In genomic region chr1:40612345-40612831, GRCh38 we compare ENCODE assay signal across 8 cellular contexts. TPM values are rescaled to one million over a fixed set of nuclear protein-coding genes. Genes with fewer than 3 reads are reported as not detected.
A peak's percentile ranks its signal among the peaks of the same experiment; 100 is the strongest.
DNase-seq lines count a peak whose midpoint lies in the region; ATAC-seq, FAIRE-seq and TF ChIP-seq lines count a peak whose summit lies in the region.

No MANE protein-coding gene starts in this region.

- in situ Hi-C loops in mammary epithelial cell (cut with MboI; ENCODE audit: low sequenced_read_pairs in 2 of 2): loop anchor here (5.0 to 25.0 kb wide), 4 partner anchors 172 to 350 kb away; partner anchors contain the start of gene KCNQ4 (in 1 of the 2)

- dilution Hi-C loops in mammary epithelial cell (cut with HindIII; ENCODE audit: low sequenced_read_pairs): no loop called here

- H3K4me3 ChIP-seq in WERI-Rb-1 (ENCODE audit: low read depth, low read length): no peak overlapping the region
- peak overlapping the region in 1 of 3 experiments; percentile 16 for H3K4me3 ChIP-seq in mammary epithelial cell (replicated peaks in 1 of 3; ENCODE audit: insufficient read depth in 1 of 3, low read depth in 2 of 3, low read length in 3 of 3)
- H3K4me3 ChIP-seq in kidney (ENCODE audit: low read length in 2 of 2): peak overlapping the region in 1 of 2 donors; percentile 22

- H3K79me2 ChIP-seq in mammary epithelial cell (ENCODE audit: insufficient read depth, low read length): no peaks in the 10 kb centered on the region

- H3K4me1 ChIP-seq in mammary epithelial cell (ENCODE audit: insufficient read depth, low read length) (peaks cover 5% of the 10 kb centered on the region), kidney (ENCODE audit: control insufficient read depth in 1 of 2, insufficient read depth in 1 of 2, low read depth in 1 of 2, low read length in 2 of 2) (no peaks in the 10 kb centered on the region)

- peak overlapping the region; percentile 68 for H2AFZ ChIP-seq in mammary epithelial cell (ENCODE audit: low read depth, low read length)

- TF ChIP-seq CTCF in WERI-Rb-1 (IDR thresholded peaks at IDR 0.05; ENCODE audit: low read depth, low read length): peak; percentile 89
- TF ChIP-seq CTCF in mammary epithelial cell (conservative IDR thresholded peaks at IDR 0.05 in 1 of 2, IDR thresholded peaks at IDR 0.05 in 1 of 2; ENCODE audit: extremely low read depth in 1 of 2, insufficient read depth in 1 of 2, low read depth in 1 of 2, low read length in 2 of 2): peak; percentile 97 to 99
- TF ChIP-seq CTCF in kidney (IDR thresholded peaks at IDR 0.05; ENCODE audit: borderline replicate concordance, extremely low read depth, insufficient read depth): peak; percentile 90

- H3K9me3 ChIP-seq in WERI-Rb-1 (ENCODE audit: severe bottlenecking) (peaks cover 6% of the 10 kb centered on the region), mammary epithelial cell (replicated peaks; ENCODE audit: insufficient read depth, low read length) (no peaks in the 10 kb centered on the region), kidney (ENCODE audit: control insufficient read depth in 1 of 2, low read length in 2 of 2) (no peaks in the 10 kb centered on the region)

- H3K36me3 ChIP-seq in WERI-Rb-1: no peaks in the 10 kb centered on the region
- H3K36me3 ChIP-seq in mammary epithelial cell (ENCODE audit: insufficient read depth, low read length): no peaks in the 10 kb centered on the region
- no peaks in the 10 kb centered on the region for H3K36me3 ChIP-seq in kidney (ENCODE audit: control insufficient read depth in 1 of 2, insufficient read depth in 2 of 2, low read length in 2 of 2)

- BruUV-seq in mammary epithelial cell (replicated peaks; lab: Mats Ljungman, UMichigan): no TSS peak

- H3K4me2 ChIP-seq in mammary epithelial cell (ENCODE audit: insufficient read depth, low read depth, low read length): peak overlapping the region; percentile 72

- intact Hi-C loops in mammary epithelial cell (cut with micrococcal nuclease) (loop anchor here (1.0 to 2.0 kb wide), 6 partner anchors 53 to 391 kb away; partner anchors contain the start of gene RIMS3), kidney (cut with DNase I) (loop anchor here (10.0 kb wide), 1 partner anchor 242 kb away; no protein-coding TSS in a partner anchor)

- DNase-seq in AG08395 (ENCODE audit: low spot score): peak; percentile 82
- DNase-seq in GM19240 (ENCODE audit: insufficient read length, low spot score): peak; percentile 72
- DNase-seq in NCI-H2171 (lab: John Stamatoyannopoulos, UW): peak; percentile 32
- DNase-seq in WERI-Rb-1: peak; percentile 72
- peak; percentile 68 for DNase-seq in mammary epithelial cell
- no peak for DNase-seq in kidney
- peak; percentile 63 for DNase-seq in stimulated activated CD4-positive, alpha-beta T cell treated with anti-CD3 and anti-CD28 coated beads, Interleukin-2, amount 100 ng/mL, for 4 hours (ENCODE audit: low read depth)

- CTCF ChIA-PET in mammary epithelial cell (lab: Charles Lee; ENCODE audit: low non-redundant PET): no interaction called here

- 11% methylated on average over 10 of the region's 11 CpGs for WGBS in mammary epithelial cell (ENCODE audit: low coverage, missing lambda C conversion rate)

- no peak overlapping the region for H3K9ac ChIP-seq in mammary epithelial cell (ENCODE audit: insufficient read depth, low read length)
- H3K9ac ChIP-seq in kidney (ENCODE audit: low read length in 2 of 2): no peak overlapping the region

- no peak for ATAC-seq in GM21381 (IDR thresholded peaks at IDR 0.05; ENCODE audit: unreplicated experiment)

- H3K27me3 ChIP-seq in WERI-Rb-1 (ENCODE audit: insufficient read depth, low read depth, severe bottlenecking) (no peaks in the 10 kb centered on the region), mammary epithelial cell (ENCODE audit: insufficient read depth, low read length) (no peaks in the 10 kb centered on the region)

- no peak overlapping the region for H3K27ac ChIP-seq in WERI-Rb-1
- no peak overlapping the region for H3K27ac ChIP-seq in mammary epithelial cell (ENCODE audit: insufficient read depth, low read depth, low read length)
- H3K27ac ChIP-seq in kidney (ENCODE audit: low read depth in 2 of 2, low read length in 2 of 2): no peak overlapping the region

- FAIRE-seq in kidney (lab: Jason Lieb, UNC): no peak

- H4K20me1 ChIP-seq in mammary epithelial cell (ENCODE audit: insufficient read depth, low read length): no peaks in the 10 kb centered on the region

RNA-seq across cellular contexts. Expression of gene RIMS3, which starts 53.1 kb away (rescaled TPM):
- total RNA-seq in mammary epithelial cell (10 to 100 TPM in 1 of 2 donors, 1 to 10 TPM in 1; 7.7 to 16.5 TPM), kidney (6.2 TPM)
- polyA plus RNA-seq in mammary epithelial cell (3.0 TPM), kidney (ENCODE audit: insufficient read depth, low read depth, low replicate concordance) (1.6 TPM)
- 9.1 TPM for polyA minus RNA-seq in mammary epithelial cell
